Comparison of ENCODE assay signal across 15 cellular contexts in genomic region chr3:63869929-63870328, GRCh38. TPM values are rescaled to one million over a fixed set of nuclear protein-coding genes. Genes with fewer than 3 reads are reported as not detected.
DNase-seq lines count a peak whose midpoint lies in the region; ATAC-seq and TF ChIP-seq lines count a peak whose summit lies in the region.
"Had no signal": no experiment of that assay in that cellular context is flagged by ENCODE, and none has a peak within 500 bp of the region (broad histone marks: within the 10 kb centered on the region; RNA-seq: fewer than 3 reads in every experiment).

No MANE protein-coding gene starts in this region.

- H3K9me3 ChIP-seq in Karpas-422 (ENCODE audit: low read length): no peaks in the 10 kb centered on the region
- no peaks in the 10 kb centered on the region for H3K9me3 ChIP-seq in OCI-LY1 (ENCODE audit: low read length)
- H3K9me3 ChIP-seq: BE2C had no signal

- peak; percentile 80 for ATAC-seq in stimulated activated effector memory CD8-positive, alpha-beta T cell treated with anti-CD3 and anti-CD28 coated beads, Interleukin-12 subunit alpha, Interleukin-12 subunit beta, amount 100 ng/mL, for 72 hours
- no peak for ATAC-seq in GM21423 (IDR thresholded peaks at IDR 0.05; ENCODE audit: unreplicated experiment)
- no peak for ATAC-seq in GM18520 (IDR thresholded peaks at IDR 0.05; ENCODE audit: unreplicated experiment)
- no peak for ATAC-seq in GM21825 (IDR thresholded peaks at IDR 0.05; ENCODE audit: unreplicated experiment)
- ATAC-seq: HCT116, HepG2 had no signal

- peak overlapping the region; percentile 60 for H3K27ac Mint-ChIP-seq in stimulated activated effector memory CD8-positive, alpha-beta T cell treated with anti-CD3 and anti-CD28 coated beads, Interleukin-12 subunit alpha, Interleukin-12 subunit beta, amount 100 ng/mL, for 72 hours

- TF ChIP-seq CTCF in OCI-LY1 (IDR thresholded peaks at IDR 0.05; ENCODE audit: low read length): no peak
- TF ChIP-seq CTCF in epithelial cell of esophagus (IDR thresholded peaks at IDR 0.05; ENCODE audit: insufficient read depth, low read depth, low read length, missing control alignments): no peak

- H3K36me3 Mint-ChIP-seq in stimulated activated effector memory CD8-positive, alpha-beta T cell treated with anti-CD3 and anti-CD28 coated beads, Interleukin-12 subunit alpha, Interleukin-12 subunit beta, amount 100 ng/mL, for 72 hours: peaks cover 30% of the 10 kb centered on the region

- no peak for DNase-seq in Karpas-422
- DNase-seq in epithelial cell of esophagus (ENCODE audit: low read depth): peak; percentile 5
- no peak for DNase-seq in stimulated activated effector memory CD8-positive, alpha-beta T cell treated with anti-CD3 and anti-CD28 coated beads, Interleukin-12 subunit alpha, Interleukin-12 subunit beta, amount 100 ng/mL, for 72 hours (ENCODE audit: low spot score in 2 of 2)
- DNase-seq: BE2C; CD4-positive, alpha-beta memory T cell; DMS79; EL; GM23248 had no signal

- H3K4me2 ChIP-seq in Karpas-422 (ENCODE audit: low read depth, low read length, poor library complexity, severe bottlenecking) (peak overlapping the region; percentile 24), OCI-LY1 (ENCODE audit: low read length) (peak overlapping the region; percentile 20; the same call in 1 of the 2 replicates)

- H2AFZ ChIP-seq in Karpas-422 (ENCODE audit: low read length) (no peak overlapping the region), OCI-LY1 (ENCODE audit: low read length) (no peak overlapping the region)
- H2AFZ ChIP-seq: GM23248 had no signal

- H3K9me3 Mint-ChIP-seq in stimulated activated effector memory CD8-positive, alpha-beta T cell treated with anti-CD3 and anti-CD28 coated beads, Interleukin-12 subunit alpha, Interleukin-12 subunit beta, amount 100 ng/mL, for 72 hours: no peaks in the 10 kb centered on the region
- H3K9me3 Mint-ChIP-seq: CD4-positive, alpha-beta memory T cell had no signal

- no peaks in the 10 kb centered on the region for H3F3A ChIP-seq in OCI-LY1 (ENCODE audit: insufficient read depth, low read length)

- H3K4me1 ChIP-seq in Karpas-422 (ENCODE audit: low read length) (peaks cover 70% of the 10 kb centered on the region), OCI-LY1 (ENCODE audit: insufficient read depth, low read length, severe bottlenecking) (peaks cover 50% of the 10 kb centered on the region)
- H3K4me1 ChIP-seq: BE2C had no signal

- H3K9ac ChIP-seq in Karpas-422 (ENCODE audit: low read length) (no peak overlapping the region), OCI-LY1 (ENCODE audit: low read length) (no peak overlapping the region)
- H3K9ac ChIP-seq: GM23248 had no signal

- H3K79me2 ChIP-seq in Karpas-422 (ENCODE audit: low read length) (peaks cover 98% of the 10 kb centered on the region), OCI-LY1 (ENCODE audit: insufficient read depth, low read length) (peaks cover 96% of the 10 kb centered on the region)

- H3K27ac ChIP-seq in Karpas-422 (ENCODE audit: low read length) (no peak overlapping the region), OCI-LY1 (ENCODE audit: low read depth, low read length, poor library complexity, severe bottlenecking) (no peak overlapping the region)
- H3K27ac ChIP-seq: C4-2B, GM23248 had no signal

- no peak overlapping the region for H3K4me3 ChIP-seq in Karpas-422 (ENCODE audit: low read length)
- H3K4me3 ChIP-seq in OCI-LY1 (ENCODE audit: low read depth, low read length, poor library complexity, severe bottlenecking): no peak overlapping the region
- no peak overlapping the region for H3K4me3 ChIP-seq in epithelial cell of esophagus (ENCODE audit: low read length)
- H3K4me3 ChIP-seq: GM23248 had no signal

- H3K4me3 Mint-ChIP-seq in stimulated activated effector memory CD8-positive, alpha-beta T cell treated with anti-CD3 and anti-CD28 coated beads, Interleukin-12 subunit alpha, Interleukin-12 subunit beta, amount 100 ng/mL, for 72 hours: no peak overlapping the region

- H3K27me3 ChIP-seq in Karpas-422 (ENCODE audit: low read length) (no peaks in the 10 kb centered on the region), OCI-LY1 (ENCODE audit: insufficient read depth, low read length) (no peaks in the 10 kb centered on the region)
- H3K27me3 ChIP-seq: BE2C had no signal

- H3K4me1 Mint-ChIP-seq in stimulated activated effector memory CD8-positive, alpha-beta T cell treated with anti-CD3 and anti-CD28 coated beads, Interleukin-12 subunit alpha, Interleukin-12 subunit beta, amount 100 ng/mL, for 72 hours: peaks cover 36% of the 10 kb centered on the region

- H4K20me1 ChIP-seq in Karpas-422 (ENCODE audit: insufficient read depth, low read depth, low read length): no peaks in the 10 kb centered on the region; the same call in 1 of the 2 replicates
- H4K20me1 ChIP-seq in OCI-LY1 (ENCODE audit: insufficient read depth, low read length): no peaks in the 10 kb centered on the region

- H3K36me3 ChIP-seq in Karpas-422 (ENCODE audit: insufficient read depth, low read length): peaks cover 24% of the 10 kb centered on the region; the same call in 1 of the 2 replicates
- H3K36me3 ChIP-seq in OCI-LY1 (ENCODE audit: insufficient read depth, low read length): peaks cover 13% of the 10 kb centered on the region
- H3K36me3 ChIP-seq: BE2C had no signal

- H3K9me2 ChIP-seq in Karpas-422 (replicated peaks; ENCODE audit: insufficient read depth, low read length) (no peaks in the 10 kb centered on the region), OCI-LY1 (ENCODE audit: low read depth, low read length) (no peaks in the 10 kb centered on the region)

RNA-seq across cellular contexts. Expression of gene ATXN7, which starts 6.3 kb away (rescaled TPM):
- 30.4 and 33.6 TPM in 2 replicates for total RNA-seq in Karpas-422 (2014; rRNA removed; shearing (Covaris generic); ENCODE audit: low replicate concordance)

RNA-seq across cellular contexts. Expression of gene THOC7, which starts 6.3 kb away (rescaled TPM):
- 96.2 and 98.7 TPM in 2 replicates for total RNA-seq in Karpas-422 (2014; rRNA removed; shearing (Covaris generic); ENCODE audit: low replicate concordance)

RNA-seq across cellular contexts. Expression of gene SCAANT1, which starts 42.3 kb away (rescaled TPM):
- total RNA-seq in Karpas-422 (2014; rRNA removed; shearing (Covaris generic); ENCODE audit: low replicate concordance): not detected in 2 replicates
- total RNA-seq: CD4-positive, alpha-beta memory T cell; GM23248; HepG2 had no signal

RNA-seq across cellular contexts. Expression of gene C3orf49, which starts 50.8 kb away (rescaled TPM):
- total RNA-seq in Karpas-422 (2014; rRNA removed; shearing (Covaris generic); ENCODE audit: low replicate concordance): not detected in 2 replicates
- total RNA-seq: CD4-positive, alpha-beta memory T cell; GM23248; HepG2 had no signal
